ENCODE assay signal across 8 cellular contexts in the genomic region with DNA sequence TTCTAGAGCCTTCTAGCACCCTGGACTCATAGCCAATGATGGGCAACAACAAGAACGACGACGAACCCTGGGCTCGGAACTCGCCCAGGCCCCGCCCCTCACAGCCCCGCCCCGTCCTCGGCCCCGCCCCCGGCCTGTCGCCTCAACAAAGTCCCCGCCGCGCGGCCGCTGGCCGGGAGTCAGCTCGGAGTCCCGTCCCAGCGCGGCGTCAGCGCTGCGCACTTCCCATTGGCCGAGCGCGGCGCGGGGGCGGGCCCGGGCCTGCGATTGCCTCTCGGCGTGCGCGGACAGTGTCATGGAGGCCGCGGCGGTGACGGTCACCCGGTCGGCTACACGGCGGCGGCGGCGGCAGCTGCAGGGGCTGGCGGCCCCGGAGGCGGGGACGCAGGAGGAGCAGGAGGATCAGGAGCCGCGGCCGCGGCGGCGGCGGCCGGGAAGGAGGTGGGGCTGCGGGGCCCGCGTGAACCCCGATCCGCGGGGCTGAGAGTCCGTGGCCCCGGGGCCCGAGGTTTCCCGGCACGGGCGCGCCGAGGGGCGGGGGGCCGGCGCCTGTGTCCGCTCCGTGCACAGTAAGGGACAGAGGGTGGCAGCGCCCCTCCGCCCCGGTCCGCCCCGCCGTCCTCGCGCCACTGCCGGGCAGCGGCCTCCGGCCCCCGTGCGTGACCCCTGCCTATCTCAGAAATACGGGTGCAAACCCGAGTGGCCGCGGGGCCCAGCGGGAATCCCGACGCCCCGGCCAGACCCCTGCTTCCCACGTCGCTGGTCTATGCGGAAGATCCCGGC. TPM values are rescaled to one million over a fixed set of nuclear protein-coding genes. Genes with fewer than 3 reads are reported as not detected.
DNase-seq lines count a peak whose midpoint lies in the region; ATAC-seq and TF ChIP-seq lines count a peak whose summit lies in the region.

A gene with protein sequence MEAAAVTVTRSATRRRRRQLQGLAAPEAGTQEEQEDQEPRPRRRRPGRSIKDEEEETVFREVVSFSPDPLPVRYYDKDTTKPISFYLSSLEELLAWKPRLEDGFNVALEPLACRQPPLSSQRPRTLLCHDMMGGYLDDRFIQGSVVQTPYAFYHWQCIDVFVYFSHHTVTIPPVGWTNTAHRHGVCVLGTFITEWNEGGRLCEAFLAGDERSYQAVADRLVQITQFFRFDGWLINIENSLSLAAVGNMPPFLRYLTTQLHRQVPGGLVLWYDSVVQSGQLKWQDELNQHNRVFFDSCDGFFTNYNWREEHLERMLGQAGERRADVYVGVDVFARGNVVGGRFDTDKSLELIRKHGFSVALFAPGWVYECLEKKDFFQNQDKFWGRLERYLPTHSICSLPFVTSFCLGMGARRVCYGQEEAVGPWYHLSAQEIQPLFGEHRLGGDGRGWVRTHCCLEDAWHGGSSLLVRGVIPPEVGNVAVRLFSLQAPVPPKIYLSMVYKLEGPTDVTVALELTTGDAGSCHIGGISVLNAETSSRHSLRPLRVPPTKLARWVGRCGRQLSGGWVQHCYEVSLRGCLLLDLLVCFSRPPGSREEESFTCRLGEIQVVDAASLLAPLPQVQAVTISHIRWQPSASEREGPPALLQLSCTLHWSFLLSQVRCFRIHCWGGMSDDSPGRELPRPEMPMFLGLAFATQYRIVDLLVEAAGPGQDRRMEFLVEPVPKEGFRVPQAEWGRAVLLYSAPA (plus strand): TSS at position 175 of the 783 bp plus-strand sequence. CDS start 121 bp downstream, at position 296.

- POLR2A ChIA-PET in T-cell (lab: Charles Lee): interaction anchor here in 1 of 2 donors (0.5 to 0.6 kb wide), 2 partner anchors 14 to 29 kb away, joined by 4 to 8 read pairs; no protein-coding TSS in a partner anchor

- peak within 1 kb of the TSS; percentile 76 for H3K4me2 ChIP-seq in trophoblast cell (ENCODE audit: low read length)

- H3K9me3 Mint-ChIP-seq in T-cell: no peaks in the 10 kb centered on the region

- H3K9me3 ChIP-seq in adipocyte (ENCODE audit: control insufficient read depth, low read length) (no peaks in the 10 kb centered on the region), heart left ventricle (no peaks in the 10 kb centered on the region), trophoblast cell (ENCODE audit: insufficient read depth, low read depth, low read length) (no peaks in the 10 kb centered on the region), tibial artery (no peaks in the 10 kb centered on the region)

- DNase-seq in GM12864 (ENCODE audit: low read depth): peak; percentile 61
- peak; percentile 95 for DNase-seq in NCI-H1436 (lab: John Stamatoyannopoulos, UW)
- peak; percentile 80 to 92 (median 86) for DNase-seq in T-cell
- DNase-seq in adipocyte (ENCODE audit: low read depth): peak; percentile 98
- DNase-seq in heart left ventricle: peak; percentile 96 to 98 (median 96)
- DNase-seq in trophoblast cell: peak; percentile 98 to 99
- peak; percentile 94 to 97 for DNase-seq in tibial artery

- no peak within 1 kb of the TSS for H2BK12ac ChIP-seq in trophoblast cell (ENCODE audit: low read length)

- H4K12ac ChIP-seq in trophoblast cell (ENCODE audit: low read depth, low read length): peak within 1 kb of the TSS; percentile 7

- peaks cover 21% of the 10 kb centered on the region for H3K36me3 ChIP-seq in adipocyte (ENCODE audit: control insufficient read depth, insufficient read depth, low read length, severe bottlenecking)
- peaks cover 0 to 27% (median 25%) of the 10 kb centered on the region in 9 donors for H3K36me3 ChIP-seq in heart left ventricle
- peaks cover 3 to 5% of the 10 kb centered on the region in 2 experiments for H3K36me3 ChIP-seq in trophoblast cell (ENCODE audit: control insufficient read depth in 1 of 2, insufficient read depth in 2 of 2, low read length in 2 of 2)
- H3K36me3 ChIP-seq in tibial artery: peaks cover 0 to 26% (median 17%) of the 10 kb centered on the region in 3 donors

- no peak within 1 kb of the TSS for H3K4ac ChIP-seq in trophoblast cell (ENCODE audit: low read depth, low read length)

- CTCF ChIA-PET in T-cell (lab: Charles Lee): interaction anchor here in 1 of 2 donors (1.1 kb wide), 1 partner anchor 317 kb away, joined by 5 read pairs; no protein-coding TSS in a partner anchor

- H3K36me3 Mint-ChIP-seq in T-cell: peaks cover 6% of the 10 kb centered on the region

- intact Hi-C loops in heart left ventricle (cut with DNase I): loop anchor here in 2 of 10 donors (2.0 to 5.0 kb wide), 3 partner anchors 28 to 53 kb away; a partner anchor contains a TSS
- intact Hi-C loops in tibial artery (cut with DNase I; ENCODE audit: low total_unique reads): no loop called here

- H3K79me1 ChIP-seq in trophoblast cell (ENCODE audit: low read length): peaks cover 7% of the 10 kb centered on the region

- peaks cover 18 to 19% (median 19%) of the 10 kb centered on the region in 3 donors for H3K4me1 Mint-ChIP-seq in T-cell

- H3K23ac ChIP-seq in trophoblast cell (ENCODE audit: low read length): no peak within 1 kb of the TSS

- H2BK120ac ChIP-seq in trophoblast cell (ENCODE audit: insufficient read depth, low read length, poor library complexity): peak within 1 kb of the TSS; percentile 3

- H3K27ac ChIP-seq in heart left ventricle (peak within 1 kb of the TSS; percentile 67 to 96 (median 90)), trophoblast cell (ENCODE audit: low read depth, low read length) (no peak within 1 kb of the TSS), tibial artery (peak within 1 kb of the TSS; percentile 86 to 88)

- H3K4me3 Mint-ChIP-seq in T-cell: peak within 1 kb of the TSS; percentile 79 to 86 (median 86)

- H3K27me3 ChIP-seq in adipocyte (replicated peaks; ENCODE audit: control insufficient read depth, insufficient read depth, low read length): no peaks in the 10 kb centered on the region
- H3K27me3 ChIP-seq in heart left ventricle: no peaks in the 10 kb centered on the region
- H3K27me3 ChIP-seq in trophoblast cell (ENCODE audit: insufficient read depth, low read length): no peaks in the 10 kb centered on the region
- H3K27me3 ChIP-seq in tibial artery: no peaks in the 10 kb centered on the region

- peak within 1 kb of the TSS; percentile 42 for H4K91ac ChIP-seq in trophoblast cell (ENCODE audit: low read depth, low read length)

- H3K4me3 ChIP-seq in GM12864 (ENCODE audit: low read depth, low read length) (peak within 1 kb of the TSS; percentile 80), adipocyte (ENCODE audit: low read length) (peak within 1 kb of the TSS; percentile 87), heart left ventricle (peak within 1 kb of the TSS; percentile 48 to 99 (median 86)), trophoblast cell (ENCODE audit: low read depth, low read length) (peak within 1 kb of the TSS; percentile 90), tibial artery (peak within 1 kb of the TSS; percentile 80 to 88)

- peak within 1 kb of the TSS; percentile 76 to 80 for H3K27ac Mint-ChIP-seq in T-cell

- peak in 1 of 2 donors; percentile 75 for TF ChIP-seq POLR2A in heart left ventricle (IDR thresholded peaks at IDR 0.05)

- H2BK5ac ChIP-seq in trophoblast cell (ENCODE audit: low read depth, low read length, poor library complexity): no peak within 1 kb of the TSS

- H3K4me1 ChIP-seq in adipocyte (ENCODE audit: control insufficient read depth, insufficient read depth, low read length): peaks cover 19% of the 10 kb centered on the region
- H3K4me1 ChIP-seq in heart left ventricle: peaks cover 0 to 25% (median 14%) of the 10 kb centered on the region in 12 donors
- H3K4me1 ChIP-seq in trophoblast cell (ENCODE audit: control insufficient read depth in 1 of 2, insufficient read depth in 2 of 2, low read length in 2 of 2): peaks cover 4 to 5% of the 10 kb centered on the region in 2 experiments
- H3K4me1 ChIP-seq in tibial artery: peaks cover 0 to 25% (median 16%) of the 10 kb centered on the region in 4 donors

- no peaks in the 10 kb centered on the region for H3K27me3 Mint-ChIP-seq in T-cell

- no peak within 1 kb of the TSS for H2AK5ac ChIP-seq in trophoblast cell (ENCODE audit: low read length)

- 0 to 1% (median 1%) methylated on average over 42 to 104 of the region's 104 CpGs for WGBS in heart left ventricle, 4 donors
- WGBS in trophoblast cell (ENCODE audit: extremely low coverage, insufficient coverage, insufficient read length): no CpG with 5 or more reads among the region's 104 CpGs

- peak; percentile 96 for ATAC-seq in HG02763 (IDR thresholded peaks at IDR 0.05; ENCODE audit: unreplicated experiment)
- peak; percentile 93 to 98 (median 96) for ATAC-seq in T-cell (replicated peaks in 1 of 4)
- ATAC-seq in heart left ventricle: peak; percentile 88 to 99 (median 98)

- H3K14ac ChIP-seq in trophoblast cell (ENCODE audit: low read length): peak within 1 kb of the TSS; percentile 26

- no peaks in the 10 kb centered on the region for H3K79me2 ChIP-seq in trophoblast cell (ENCODE audit: control insufficient read depth, insufficient read depth, low read length, poor library complexity)

- peak within 1 kb of the TSS; percentile 12 for H3K18ac ChIP-seq in trophoblast cell (ENCODE audit: low read length)

- peak within 1 kb of the TSS; percentile 17 for H4K8ac ChIP-seq in trophoblast cell (ENCODE audit: low read depth, low read length)

- peak within 1 kb of the TSS; percentile 7 for H2AFZ ChIP-seq in trophoblast cell (ENCODE audit: insufficient read depth, low read length, poor library complexity)

- H3K9ac ChIP-seq in adipocyte (ENCODE audit: low read length) (peak within 1 kb of the TSS; percentile 91), trophoblast cell (ENCODE audit: low read length) (no peak within 1 kb of the TSS)

- TF ChIP-seq CTCF in GM12864 (IDR thresholded peaks at IDR 0.05; ENCODE audit: low read depth, low read length, missing control alignments) (no peak), heart left ventricle (IDR thresholded peaks at IDR 0.05) (no peak), tibial artery (IDR thresholded peaks at IDR 0.05) (no peak)

RNA-seq across cellular contexts. Expression of the gene that starts here (rescaled TPM):
- total RNA-seq in T-cell: 100 to 1,000 TPM in 4 of 5 donors, 10 to 100 TPM in 1; 99.6 to 153 (median 141) TPM
- 10 to 100 TPM in 8 of 9 donors, 1 to 10 TPM in 1; 6.2 to 42.0 (median 25.5) TPM for total RNA-seq in heart left ventricle
- 10 to 100 TPM in 1 of 2 donors, 1 to 10 TPM in 1; 9.9 to 21.9 TPM for polyA plus RNA-seq in heart left ventricle
- 18.7 and 18.8 TPM in 2 replicates for polyA plus RNA-seq in trophoblast cell (2013)
